In genomic region chr3:94822298-94822697, GRCh38 we compare ENCODE assay signal across 17 cellular contexts.
A peak's percentile ranks its signal among the peaks of the same experiment; 100 is the strongest.
DNase-seq lines count a peak whose midpoint lies in the region; ATAC-seq and TF ChIP-seq lines count a peak whose summit lies in the region.
"Had no signal": no experiment of that assay in that cellular context is flagged by ENCODE, and none has a peak within 500 bp of the region (broad histone marks: within the 10 kb centered on the region; RNA-seq: fewer than 3 reads in every experiment).

No MANE protein-coding gene starts in this region.

- H3K27me3 Mint-ChIP-seq in stimulated activated naive CD8-positive, alpha-beta T cell treated with anti-CD3 and anti-CD28 coated beads, Interleukin-15, amount 100 ng/mL, for 72 hours: no peaks in the 10 kb centered on the region
- H3K27me3 Mint-ChIP-seq: B cell; CD4-positive, alpha-beta T cell had no signal

- H3K4me1 Mint-ChIP-seq in stimulated activated naive CD8-positive, alpha-beta T cell treated with anti-CD3 and anti-CD28 coated beads, Interleukin-15, amount 100 ng/mL, for 72 hours: no peaks in the 10 kb centered on the region
- H3K4me1 Mint-ChIP-seq: B cell had no signal

- H3K4me3 Mint-ChIP-seq in stimulated activated naive CD8-positive, alpha-beta T cell treated with anti-CD3 and anti-CD28 coated beads, Interleukin-15, amount 100 ng/mL, for 72 hours: no peak overlapping the region
- H3K4me3 Mint-ChIP-seq: B cell; CD4-positive, alpha-beta T cell; CD8-positive, alpha-beta T cell had no signal

- H3K27ac Mint-ChIP-seq in stimulated activated naive CD8-positive, alpha-beta T cell treated with anti-CD3 and anti-CD28 coated beads, Interleukin-15, amount 100 ng/mL, for 72 hours: no peak overlapping the region
- H3K27ac Mint-ChIP-seq: B cell; CD4-positive, alpha-beta T cell; CD8-positive, alpha-beta T cell had no signal

- ATAC-seq in stimulated activated naive CD8-positive, alpha-beta T cell treated with anti-CD3 and anti-CD28 coated beads, Interleukin-15, amount 100 ng/mL, for 72 hours: no peak
- no peak for ATAC-seq in HG02678 (IDR thresholded peaks at IDR 0.05; ENCODE audit: unreplicated experiment)
- ATAC-seq: A549; CD8-positive, alpha-beta T cell had no signal

- DNase-seq in HS-27A (ENCODE audit: low read depth): peak; percentile 31
- peak; percentile 4 for DNase-seq in NCI-H226
- peak; percentile 47 for DNase-seq in RKO (ENCODE audit: low spot score)
- peak; percentile 27 for DNase-seq in epithelial cell of esophagus (ENCODE audit: low read depth)
- no peak for DNase-seq in stimulated activated naive CD8-positive, alpha-beta T cell treated with anti-CD3 and anti-CD28 coated beads, Interleukin-15, amount 100 ng/mL, for 72 hours
- DNase-seq in central memory CD4-positive, alpha-beta T cell: no peak
- DNase-seq: AML-193; Caco-2; Calu3; CD4-positive, alpha-beta T cell; CD8-positive, alpha-beta T cell; DMS79 treated with DMSO at 0.1 percent for 48 hours; GF-D8 had no signal

- H3K4me3 ChIP-seq in epithelial cell of esophagus (ENCODE audit: low read length): no peak overlapping the region
- H3K4me3 ChIP-seq: A549; BLaER1 treated with 17β-estradiol and CSF1 and Interleukin-3, amounts not matched to agents 10 nM and 100 nM had no signal

- no peak for TF ChIP-seq CTCF in epithelial cell of esophagus (IDR thresholded peaks at IDR 0.05; ENCODE audit: insufficient read depth, low read depth, low read length, missing control alignments)

- peaks cover 0 to 11% of the 10 kb centered on the region in 2 donors for H3K9me3 Mint-ChIP-seq in stimulated activated naive CD8-positive, alpha-beta T cell treated with anti-CD3 and anti-CD28 coated beads, Interleukin-15, amount 100 ng/mL, for 72 hours

Comparison
In these comparisons a context has a peak if more than half of its experiments do, and no peak if none do; other contexts are left out.
1. DNase-seq: peak in HS-27A (single experiment), NCI-H226 (single experiment), RKO (single experiment) and epithelial cell of esophagus (single experiment); none in stimulated activated naive CD8-positive, alpha-beta T cell treated with anti-CD3 and anti-CD28 coated beads, Interleukin-15, amount 100 ng/mL, for 72 hours (0 of 2) and central memory CD4-positive, alpha-beta T cell (single experiment).